15 cellular contexts compared by ENCODE assay signal in the genomic region with DNA sequence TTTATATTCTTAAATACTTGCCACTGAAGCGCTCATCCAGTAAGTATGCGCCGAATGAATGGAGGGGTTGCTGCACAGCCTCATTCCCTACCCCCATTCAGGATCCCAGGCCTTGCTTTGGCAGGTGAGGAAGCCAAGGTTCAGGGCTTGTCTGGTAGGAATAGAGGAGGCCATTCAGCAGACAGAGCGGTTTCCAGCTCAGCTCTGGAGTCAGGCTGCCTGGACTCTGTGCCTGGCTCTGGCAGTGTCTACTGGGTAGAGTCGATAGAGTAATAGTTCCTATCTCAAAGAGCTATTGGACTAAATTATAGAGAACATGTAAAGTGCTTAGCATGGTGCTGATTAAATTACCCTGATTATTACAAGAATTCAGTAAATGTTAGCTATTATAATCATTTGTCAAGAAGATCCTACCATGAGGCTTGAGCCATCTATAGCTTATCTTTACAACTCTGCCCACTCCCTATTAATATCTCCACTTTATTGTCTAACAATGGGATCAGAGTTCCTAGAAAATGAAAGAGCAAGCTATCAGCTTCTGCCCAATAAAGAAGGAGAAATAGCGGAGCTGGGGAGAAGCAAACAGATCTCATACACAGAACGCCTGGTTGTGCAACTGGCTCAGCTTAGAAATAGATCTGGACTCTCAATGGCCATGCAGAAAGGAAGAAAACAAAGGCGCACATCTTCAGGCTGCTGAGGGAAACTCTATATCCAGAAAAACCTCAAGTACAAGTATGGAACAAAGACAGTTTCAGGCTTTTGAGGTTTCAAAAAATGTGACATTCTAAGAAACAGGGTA. TPM values are rescaled to one million over a fixed set of nuclear protein-coding genes. Genes with fewer than 3 reads are reported as not detected.
"Had no signal": no experiment of that assay in that cellular context is flagged by ENCODE, and none has a peak within 500 bp of the region (broad histone marks: within the 10 kb centered on the region; RNA-seq: fewer than 3 reads in every experiment).

No MANE protein-coding gene starts in this region.

- ATAC-seq: activated CD8-positive, alpha-beta T cell treated with anti-CD3 and anti-CD28 coated beads, Interleukin-2, amount 10 ng/mL, durations not matched to agents 7 days and 5 days; left cardiac atrium had no signal

- H3K9me3 ChIP-seq: right atrium auricular region, tibial artery had no signal

- H3K36me3 ChIP-seq: right atrium auricular region, tibial artery had no signal

- H3K27ac ChIP-seq: right atrium auricular region, tibial artery had no signal

- H3K27me3 ChIP-seq: right atrium auricular region, tibial artery had no signal

- H3K4me2 ChIP-seq: smooth muscle cell had no signal

- DNase-seq: activated CD4-positive, alpha-beta T cell treated with anti-CD3 and anti-CD28 coated beads for 1 hour; activated CD8-positive, alpha-beta memory T cell treated with anti-CD3 and anti-CD28 coated beads, Interleukin-2, amount 50 U/mL, for 48 hours; activated CD8-positive, alpha-beta T cell treated with anti-CD3 and anti-CD28 coated beads, Interleukin-2, amount 10 ng/mL, durations not matched to agents 7 days and 5 days; activated effector memory CD4-positive, alpha-beta T cell treated with anti-CD3 and anti-CD28 coated beads, Interleukin-2, amount 50 U/mL, for 16 hours; amygdala; endodermal cell; erythroblast; left cardiac atrium; naive thymus-derived CD4-positive, alpha-beta T cell; SW 1271 had no signal

- H3K4me1 ChIP-seq: right atrium auricular region, tibial artery had no signal

- H3K4me3 ChIP-seq: lung, right atrium auricular region, smooth muscle cell, tibial artery had no signal

RNA-seq across cellular contexts. Expression of gene SNX32, which starts 6.6 kb away (rescaled TPM):
- total RNA-seq: glomerular endothelial cell, left cardiac atrium had no signal

RNA-seq across cellular contexts. Expression of gene OVOL1, which starts 40.3 kb away (rescaled TPM):
- total RNA-seq: glomerular endothelial cell; left cardiac atrium; naive thymus-derived CD4-positive, alpha-beta T cell; right atrium auricular region had no signal
- polyA plus RNA-seq: naive thymus-derived CD4-positive, alpha-beta T cell had no signal
